Comparison of ENCODE assay signal across 1 cellular context in genomic region chr16:3157229-3158013, GRCh38.
TF ChIP-seq lines count a peak whose summit lies in the region.

No MANE protein-coding gene starts in this region.

TF ChIP-seq in HepG2, 621 proteins besides CTCF, POLR2A, EP300 and RAD21 (continued from another document and continues in another):
- no peak for TF ChIP-seq ZNF513 (CRISPR knock-in tag; conservative IDR thresholded peaks at IDR 0.05)
- no peak for TF ChIP-seq HNRNPL (IDR thresholded peaks at IDR 0.05; ENCODE audit: low read depth, low read length)
- TF ChIP-seq ZNF503 (CRISPR knock-in tag; IDR thresholded peaks at IDR 0.05), result no peak; the same call in 1 of the 2 replicates
- no peak; the same call in 1 of the 2 replicates for TF ChIP-seq CREBL2 (CRISPR knock-in tag; IDR thresholded peaks at IDR 0.05; ENCODE audit: borderline replicate concordance)
- no peak for TF ChIP-seq SOX6 (IDR thresholded peaks at IDR 0.05)
- peak; percentile 57; the same call in 1 of the 2 replicates for TF ChIP-seq SOX6 (CRISPR knock-in tag; IDR thresholded peaks at IDR 0.05)
- TF ChIP-seq ARID5B (CRISPR knock-in tag; IDR thresholded peaks at IDR 0.05), result peak; percentile 68; the same call in 1 of the 2 replicates
- TF ChIP-seq AHDC1 (CRISPR knock-in tag; IDR thresholded peaks at IDR 0.05; ENCODE audit: borderline replicate concordance), result 0 out of 2 replicates have a peak, but pooled peaks have one; percentile 17
- TF ChIP-seq BCL3 (CRISPR knock-in tag; IDR thresholded peaks at IDR 0.05), result peak; percentile 77; the same call in 1 of the 2 replicates
- peak; percentile 77 for TF ChIP-seq ZNF501 (CRISPR knock-in tag; IDR thresholded peaks at IDR 0.05)
- TF ChIP-seq ZBTB26 (CRISPR knock-in tag; IDR thresholded peaks at IDR 0.05; ENCODE audit: borderline replicate concordance), result peak; percentile 25; the same call in 1 of the 2 replicates
- no peak for TF ChIP-seq KLF11 (CRISPR knock-in tag; IDR thresholded peaks at IDR 0.05)
- peak; percentile 55; the same call in 1 of the 2 replicates for TF ChIP-seq KAT8 (CRISPR knock-in tag; IDR thresholded peaks at IDR 0.05)
- TF ChIP-seq PCBP2 (optimal IDR thresholded peaks at IDR 0.05; ENCODE audit: low read depth, low read length, poor library complexity, severe bottlenecking), result no peak
- TF ChIP-seq CHD4 (IDR thresholded peaks at IDR 0.05; ENCODE audit: borderline replicate concordance, low read length), result peak; percentile 53; the same call in 1 of the 2 replicates
- TF ChIP-seq ZNF275 (CRISPR knock-in tag; IDR thresholded peaks at IDR 0.05; ENCODE audit: borderline replicate concordance), result peak; percentile 37; the same call in 1 of the 2 replicates
- TF ChIP-seq CHCHD3 (CRISPR knock-in tag; IDR thresholded peaks at IDR 0.05), result 0 out of 2 replicates have a peak, but pooled peaks have one; percentile 68
- peak; percentile 61; the same call in 1 of the 2 replicates for TF ChIP-seq ZNF563 (CRISPR knock-in tag; IDR thresholded peaks at IDR 0.05)
- peak; percentile 28; the same call in 1 of the 2 replicates for TF ChIP-seq ZNF431 (CRISPR knock-in tag; IDR thresholded peaks at IDR 0.05; ENCODE audit: borderline replicate concordance, low read depth)
- no peak for TF ChIP-seq HDAC6 (IDR thresholded peaks at IDR 0.05; ENCODE audit: low read depth, low read length)
- TF ChIP-seq ISL2 (CRISPR knock-in tag; IDR thresholded peaks at IDR 0.05), result peak; percentile 51
- no peak for TF ChIP-seq STAT6 (CRISPR knock-in tag; IDR thresholded peaks at IDR 0.05; ENCODE audit: borderline replicate concordance)
- peak; percentile 3; the same call in 1 of the 2 replicates for TF ChIP-seq MEF2D (CRISPR knock-in tag; IDR thresholded peaks at IDR 0.05)
- TF ChIP-seq ZNF678 (CRISPR knock-in tag; IDR thresholded peaks at IDR 0.05), result peak; percentile 58; the same call in 1 of the 2 replicates
- TF ChIP-seq ZNF44 (CRISPR knock-in tag; IDR thresholded peaks at IDR 0.05), result 0 out of 2 replicates have a peak, but pooled peaks have one; percentile 53
- TF ChIP-seq NFATC3 (CRISPR knock-in tag; IDR thresholded peaks at IDR 0.05), result no peak
- no peak for TF ChIP-seq GTF3A (CRISPR knock-in tag; conservative IDR thresholded peaks at IDR 0.05)
- no peak for TF ChIP-seq ZBTB3 (CRISPR knock-in tag; IDR thresholded peaks at IDR 0.05; ENCODE audit: borderline replicate concordance, low read depth)
- TF ChIP-seq AHR (CRISPR knock-in tag; IDR thresholded peaks at IDR 0.05), result peak; percentile 23
- no peak for TF ChIP-seq ZNF569 (CRISPR knock-in tag; IDR thresholded peaks at IDR 0.05; ENCODE audit: borderline replicate concordance)
- peak; percentile 53; the same call in 1 of the 2 replicates for TF ChIP-seq ZNF362 (CRISPR knock-in tag; IDR thresholded peaks at IDR 0.05; ENCODE audit: borderline replicate concordance)
- no peak; the same call in none of the 2 replicates for TF ChIP-seq TGIF2 (CRISPR knock-in tag; IDR thresholded peaks at IDR 0.05)
- TF ChIP-seq CEBPG (CRISPR knock-in tag; IDR thresholded peaks at IDR 0.05), result no peak
- TF ChIP-seq BHLHE40 (IDR thresholded peaks at IDR 0.05; ENCODE audit: low read length), result no peak
